Comparison of ENCODE assay signal across 2 cellular contexts in the genomic region with DNA sequence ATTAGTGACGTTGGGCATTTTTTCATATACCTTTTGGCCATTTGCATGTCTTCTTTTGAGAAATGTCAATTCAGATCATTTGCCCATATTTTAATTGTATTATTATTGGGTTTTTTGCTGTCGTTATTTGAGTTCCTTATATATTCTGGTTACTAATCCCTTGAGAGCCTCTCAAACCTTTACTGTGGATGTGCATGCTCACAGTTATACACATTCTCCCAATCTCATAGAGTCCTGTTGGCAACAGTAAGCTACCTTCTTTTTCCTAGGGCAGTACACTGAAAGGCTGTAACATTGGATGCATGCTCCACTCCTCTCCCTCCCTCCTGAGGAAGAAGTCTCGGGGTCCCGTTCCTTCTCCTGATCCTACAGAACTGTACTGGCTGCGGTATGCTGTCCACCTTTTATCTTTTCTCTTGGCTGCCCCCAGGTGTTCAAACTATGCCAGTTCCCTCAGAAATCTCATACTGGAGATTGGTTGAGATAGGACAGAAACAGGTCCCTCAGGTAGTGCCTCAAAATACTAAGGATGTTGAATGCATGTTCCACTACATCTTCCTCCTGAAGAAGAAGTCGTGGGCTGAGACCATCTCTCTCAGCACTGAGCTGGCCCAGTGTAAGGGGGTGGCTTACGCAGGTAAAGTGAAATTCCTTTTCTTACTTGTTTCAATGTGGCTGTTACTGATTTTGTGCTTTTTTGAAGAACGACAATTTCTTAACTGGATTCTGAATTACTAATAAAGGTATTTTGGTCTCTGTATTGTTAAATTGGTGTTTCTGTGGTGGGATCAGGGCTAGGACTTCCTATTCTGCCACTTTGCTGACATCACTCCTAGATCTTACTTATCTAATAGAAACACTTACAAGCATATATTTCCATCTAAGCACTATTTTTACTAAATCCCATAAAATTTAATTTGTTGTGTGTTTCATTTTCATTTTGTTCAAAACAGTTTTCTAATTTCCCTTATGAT.
TF ChIP-seq lines count a peak whose summit lies in the region.

No MANE protein-coding gene starts in this region.

TF ChIP-seq in IMR-90, 13 proteins besides CTCF, POLR2A, EP300 and RAD21:
- TF ChIP-seq SMC3 (IDR thresholded peaks at IDR 0.05; ENCODE audit: low read depth, low read length) (peak; percentile 23; the same call in 1 of the 2 replicates), BHLHE40 (IDR thresholded peaks at IDR 0.05; ENCODE audit: low read depth, low read length) (no peak)

TF ChIP-seq in GM12878, 131 proteins besides CTCF, POLR2A, EP300 and RAD21:
- TF ChIP-seq RUNX3 (IDR thresholded peaks at IDR 0.05; ENCODE audit: low read length) (peak; percentile 36; the same call in 1 of the 2 replicates), RB1 (IDR thresholded peaks at IDR 0.05; ENCODE audit: borderline replicate concordance) (no peak), SMC3 (IDR thresholded peaks at IDR 0.05; ENCODE audit: borderline replicate concordance, low read length) (peak; percentile 78; the same call in 1 of the 2 replicates), IKZF1 (conservative IDR thresholded peaks at IDR 0.05) (0 out of 2 replicates have a peak, but pooled peaks have one; percentile 17)
